ENCODE assay signal across 1 cellular context in genomic region chr2:44218771-44219170, GRCh38.
TF ChIP-seq lines count a peak whose summit lies in the region.

No MANE protein-coding gene starts in this region.

TF ChIP-seq in GM23338, 12 proteins besides CTCF, POLR2A, EP300 and RAD21 (continued from another document):
- no peak for TF ChIP-seq ETS1 (IDR thresholded peaks at IDR 0.05)
- TF ChIP-seq STAT1 (IDR thresholded peaks at IDR 0.05; ENCODE audit: unreplicated experiment): no peak
- no peak for TF ChIP-seq EZH2 (IDR thresholded peaks at IDR 0.05; ENCODE audit: low read depth, unreplicated experiment)
- no peak for TF ChIP-seq NANOG (IDR thresholded peaks at IDR 0.05; ENCODE audit: borderline replicate concordance)
- TF ChIP-seq REST (IDR thresholded peaks at IDR 0.05; ENCODE audit: unreplicated experiment): no peak
- TF ChIP-seq ZNF462 (CRISPR knock-in tag; IDR thresholded peaks at IDR 0.05): no peak
- TF ChIP-seq ZNF114 (CRISPR knock-in tag; IDR thresholded peaks at IDR 0.05): no peak
TF ChIP-seq in GM23338: peak in this region for 0.
